ENCODE assay signal across 1 cellular context in the genomic region with DNA sequence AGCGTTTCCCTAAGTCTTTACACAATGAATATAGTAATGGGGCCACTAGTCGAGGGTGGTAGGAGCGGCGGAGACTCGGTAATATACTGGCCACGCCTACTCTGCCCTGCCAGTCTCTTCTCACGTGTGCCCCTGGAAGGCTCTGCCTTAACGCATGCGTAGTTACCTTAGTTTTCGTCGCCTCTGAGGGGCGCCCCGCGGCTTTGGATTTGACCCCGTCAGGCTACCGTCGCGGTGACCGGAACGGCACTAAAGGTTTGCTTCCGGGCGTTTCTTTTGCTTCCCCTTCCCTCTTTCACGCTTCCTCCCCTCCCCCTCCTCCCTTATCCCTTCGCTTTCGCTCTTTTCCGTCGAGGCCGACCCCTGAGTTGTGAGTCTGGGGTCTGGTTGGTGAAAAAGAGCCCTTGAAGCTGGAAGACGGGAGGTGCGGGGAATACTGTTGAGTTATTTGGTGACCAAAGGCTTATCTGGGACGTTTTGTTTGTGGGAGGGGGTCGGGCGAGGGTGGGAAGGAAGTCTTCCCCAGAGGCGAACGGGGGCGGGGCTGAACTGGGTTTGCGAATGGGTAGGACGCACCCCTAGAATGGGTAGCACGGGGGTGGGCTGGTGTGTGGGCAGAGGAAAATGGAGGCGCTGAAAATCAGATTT.
A peak's percentile ranks its signal among the peaks of the same experiment; 100 is the strongest.
TF ChIP-seq lines count a peak whose summit lies in the region.

A gene (plus strand): TSS at position 270 of the 648 bp plus-strand sequence. CDS start 1,352 bp downstream, outside the sequence.

TF ChIP-seq in GM12878, 131 proteins besides CTCF, POLR2A, EP300 and RAD21 (continued from another document and continues in another):
- TF ChIP-seq, protein P1, sequence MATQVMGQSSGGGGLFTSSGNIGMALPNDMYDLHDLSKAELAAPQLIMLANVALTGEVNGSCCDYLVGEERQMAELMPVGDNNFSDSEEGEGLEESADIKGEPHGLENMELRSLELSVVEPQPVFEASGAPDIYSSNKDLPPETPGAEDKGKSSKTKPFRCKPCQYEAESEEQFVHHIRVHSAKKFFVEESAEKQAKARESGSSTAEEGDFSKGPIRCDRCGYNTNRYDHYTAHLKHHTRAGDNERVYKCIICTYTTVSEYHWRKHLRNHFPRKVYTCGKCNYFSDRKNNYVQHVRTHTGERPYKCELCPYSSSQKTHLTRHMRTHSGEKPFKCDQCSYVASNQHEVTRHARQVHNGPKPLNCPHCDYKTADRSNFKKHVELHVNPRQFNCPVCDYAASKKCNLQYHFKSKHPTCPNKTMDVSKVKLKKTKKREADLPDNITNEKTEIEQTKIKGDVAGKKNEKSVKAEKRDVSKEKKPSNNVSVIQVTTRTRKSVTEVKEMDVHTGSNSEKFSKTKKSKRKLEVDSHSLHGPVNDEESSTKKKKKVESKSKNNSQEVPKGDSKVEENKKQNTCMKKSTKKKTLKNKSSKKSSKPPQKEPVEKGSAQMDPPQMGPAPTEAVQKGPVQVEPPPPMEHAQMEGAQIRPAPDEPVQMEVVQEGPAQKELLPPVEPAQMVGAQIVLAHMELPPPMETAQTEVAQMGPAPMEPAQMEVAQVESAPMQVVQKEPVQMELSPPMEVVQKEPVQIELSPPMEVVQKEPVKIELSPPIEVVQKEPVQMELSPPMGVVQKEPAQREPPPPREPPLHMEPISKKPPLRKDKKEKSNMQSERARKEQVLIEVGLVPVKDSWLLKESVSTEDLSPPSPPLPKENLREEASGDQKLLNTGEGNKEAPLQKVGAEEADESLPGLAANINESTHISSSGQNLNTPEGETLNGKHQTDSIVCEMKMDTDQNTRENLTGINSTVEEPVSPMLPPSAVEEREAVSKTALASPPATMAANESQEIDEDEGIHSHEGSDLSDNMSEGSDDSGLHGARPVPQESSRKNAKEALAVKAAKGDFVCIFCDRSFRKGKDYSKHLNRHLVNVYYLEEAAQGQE (IDR thresholded peaks at IDR 0.05; ENCODE audit: low read depth, low read length) = no peak
- TF ChIP-seq, protein P2, sequence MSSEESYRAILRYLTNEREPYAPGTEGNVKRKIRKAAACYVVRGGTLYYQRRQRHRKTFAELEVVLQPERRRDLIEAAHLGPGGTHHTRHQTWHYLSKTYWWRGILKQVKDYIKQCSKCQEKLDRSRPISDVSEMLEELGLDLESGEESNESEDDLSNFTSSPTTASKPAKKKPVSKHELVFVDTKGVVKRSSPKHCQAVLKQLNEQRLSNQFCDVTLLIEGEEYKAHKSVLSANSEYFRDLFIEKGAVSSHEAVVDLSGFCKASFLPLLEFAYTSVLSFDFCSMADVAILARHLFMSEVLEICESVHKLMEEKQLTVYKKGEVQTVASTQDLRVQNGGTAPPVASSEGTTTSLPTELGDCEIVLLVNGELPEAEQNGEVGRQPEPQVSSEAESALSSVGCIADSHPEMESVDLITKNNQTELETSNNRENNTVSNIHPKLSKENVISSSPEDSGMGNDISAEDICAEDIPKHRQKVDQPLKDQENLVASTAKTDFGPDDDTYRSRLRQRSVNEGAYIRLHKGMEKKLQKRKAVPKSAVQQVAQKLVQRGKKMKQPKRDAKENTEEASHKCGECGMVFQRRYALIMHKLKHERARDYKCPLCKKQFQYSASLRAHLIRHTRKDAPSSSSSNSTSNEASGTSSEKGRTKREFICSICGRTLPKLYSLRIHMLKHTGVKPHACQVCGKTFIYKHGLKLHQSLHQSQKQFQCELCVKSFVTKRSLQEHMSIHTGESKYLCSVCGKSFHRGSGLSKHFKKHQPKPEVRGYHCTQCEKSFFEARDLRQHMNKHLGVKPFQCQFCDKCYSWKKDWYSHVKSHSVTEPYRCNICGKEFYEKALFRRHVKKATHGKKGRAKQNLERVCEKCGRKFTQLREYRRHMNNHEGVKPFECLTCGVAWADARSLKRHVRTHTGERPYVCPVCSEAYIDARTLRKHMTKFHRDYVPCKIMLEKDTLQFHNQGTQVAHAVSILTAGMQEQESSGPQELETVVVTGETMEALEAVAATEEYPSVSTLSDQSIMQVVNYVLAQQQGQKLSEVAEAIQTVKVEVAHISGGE (CRISPR knock-in tag; IDR thresholded peaks at IDR 0.05) = no peak
- TF ChIP-seq, protein P3, sequence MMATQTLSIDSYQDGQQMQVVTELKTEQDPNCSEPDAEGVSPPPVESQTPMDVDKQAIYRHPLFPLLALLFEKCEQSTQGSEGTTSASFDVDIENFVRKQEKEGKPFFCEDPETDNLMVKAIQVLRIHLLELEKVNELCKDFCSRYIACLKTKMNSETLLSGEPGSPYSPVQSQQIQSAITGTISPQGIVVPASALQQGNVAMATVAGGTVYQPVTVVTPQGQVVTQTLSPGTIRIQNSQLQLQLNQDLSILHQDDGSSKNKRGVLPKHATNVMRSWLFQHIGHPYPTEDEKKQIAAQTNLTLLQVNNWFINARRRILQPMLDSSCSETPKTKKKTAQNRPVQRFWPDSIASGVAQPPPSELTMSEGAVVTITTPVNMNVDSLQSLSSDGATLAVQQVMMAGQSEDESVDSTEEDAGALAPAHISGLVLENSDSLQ (IDR thresholded peaks at IDR 0.05) = peak; percentile 95
- TF ChIP-seq, protein P4, sequence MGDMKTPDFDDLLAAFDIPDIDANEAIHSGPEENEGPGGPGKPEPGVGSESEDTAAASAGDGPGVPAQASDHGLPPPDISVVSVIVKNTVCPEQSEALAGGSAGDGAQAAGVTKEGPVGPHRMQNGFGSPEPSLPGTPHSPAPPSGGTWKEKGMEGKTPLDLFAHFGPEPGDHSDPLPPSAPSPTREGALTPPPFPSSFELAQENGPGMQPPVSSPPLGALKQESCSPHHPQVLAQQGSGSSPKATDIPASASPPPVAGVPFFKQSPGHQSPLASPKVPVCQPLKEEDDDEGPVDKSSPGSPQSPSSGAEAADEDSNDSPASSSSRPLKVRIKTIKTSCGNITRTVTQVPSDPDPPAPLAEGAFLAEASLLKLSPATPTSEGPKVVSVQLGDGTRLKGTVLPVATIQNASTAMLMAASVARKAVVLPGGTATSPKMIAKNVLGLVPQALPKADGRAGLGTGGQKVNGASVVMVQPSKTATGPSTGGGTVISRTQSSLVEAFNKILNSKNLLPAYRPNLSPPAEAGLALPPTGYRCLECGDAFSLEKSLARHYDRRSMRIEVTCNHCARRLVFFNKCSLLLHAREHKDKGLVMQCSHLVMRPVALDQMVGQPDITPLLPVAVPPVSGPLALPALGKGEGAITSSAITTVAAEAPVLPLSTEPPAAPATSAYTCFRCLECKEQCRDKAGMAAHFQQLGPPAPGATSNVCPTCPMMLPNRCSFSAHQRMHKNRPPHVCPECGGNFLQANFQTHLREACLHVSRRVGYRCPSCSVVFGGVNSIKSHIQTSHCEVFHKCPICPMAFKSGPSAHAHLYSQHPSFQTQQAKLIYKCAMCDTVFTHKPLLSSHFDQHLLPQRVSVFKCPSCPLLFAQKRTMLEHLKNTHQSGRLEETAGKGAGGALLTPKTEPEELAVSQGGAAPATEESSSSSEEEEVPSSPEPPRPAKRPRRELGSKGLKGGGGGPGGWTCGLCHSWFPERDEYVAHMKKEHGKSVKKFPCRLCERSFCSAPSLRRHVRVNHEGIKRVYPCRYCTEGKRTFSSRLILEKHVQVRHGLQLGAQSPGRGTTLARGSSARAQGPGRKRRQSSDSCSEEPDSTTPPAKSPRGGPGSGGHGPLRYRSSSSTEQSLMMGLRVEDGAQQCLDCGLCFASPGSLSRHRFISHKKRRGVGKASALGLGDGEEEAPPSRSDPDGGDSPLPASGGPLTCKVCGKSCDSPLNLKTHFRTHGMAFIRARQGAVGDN (IDR thresholded peaks at IDR 0.05) = no peak
- TF ChIP-seq RUNX3 (IDR thresholded peaks at IDR 0.05; ENCODE audit: low read length) (peak; percentile 69), ZNF217 (IDR thresholded peaks at IDR 0.05) (no peak), EGR1 (IDR thresholded peaks at IDR 0.05; ENCODE audit: borderline replicate concordance in 1 of 2, low read depth in 2 of 2, low read length in 2 of 2) (peak in 1 of 2 experiments; percentile 73; a peak in 1 of 3 replicates), SIN3A (IDR thresholded peaks at IDR 0.05; ENCODE audit: low read depth, low read length) (peak; percentile 81; the same call in 1 of the 2 replicates), TCF12 (IDR thresholded peaks at IDR 0.05; ENCODE audit: low read depth, low read length) (peak; percentile 5; the same call in 1 of the 2 replicates), SMAD5 (IDR thresholded peaks at IDR 0.05; ENCODE audit: low read depth) (no peak; the same call in 1 of the 2 replicates), BACH1 (IDR thresholded peaks at IDR 0.05; ENCODE audit: borderline replicate concordance) (no peak), JUNB (IDR thresholded peaks at IDR 0.05) (no peak), IKZF2 (IDR thresholded peaks at IDR 0.05) (peak; percentile 69 to 71), NR2C1 (IDR thresholded peaks at IDR 0.05) (peak; percentile 97), POLR2AphosphoS2 (IDR thresholded peaks at IDR 0.05; ENCODE audit: low read depth, low read length) (0 out of 2 replicates have a peak, but pooled peaks have one; percentile 50), LARP7 (IDR thresholded peaks at IDR 0.05) (no peak), ZNF207 (IDR thresholded peaks at IDR 0.05; ENCODE audit: borderline replicate concordance) (no peak; the same call in 1 of the 2 replicates), CREM (IDR thresholded peaks at IDR 0.05; ENCODE audit: low read depth) (0 out of 2 replicates have a peak, but pooled peaks have one; percentile 34)
- TF ChIP-seq, protein P5, sequence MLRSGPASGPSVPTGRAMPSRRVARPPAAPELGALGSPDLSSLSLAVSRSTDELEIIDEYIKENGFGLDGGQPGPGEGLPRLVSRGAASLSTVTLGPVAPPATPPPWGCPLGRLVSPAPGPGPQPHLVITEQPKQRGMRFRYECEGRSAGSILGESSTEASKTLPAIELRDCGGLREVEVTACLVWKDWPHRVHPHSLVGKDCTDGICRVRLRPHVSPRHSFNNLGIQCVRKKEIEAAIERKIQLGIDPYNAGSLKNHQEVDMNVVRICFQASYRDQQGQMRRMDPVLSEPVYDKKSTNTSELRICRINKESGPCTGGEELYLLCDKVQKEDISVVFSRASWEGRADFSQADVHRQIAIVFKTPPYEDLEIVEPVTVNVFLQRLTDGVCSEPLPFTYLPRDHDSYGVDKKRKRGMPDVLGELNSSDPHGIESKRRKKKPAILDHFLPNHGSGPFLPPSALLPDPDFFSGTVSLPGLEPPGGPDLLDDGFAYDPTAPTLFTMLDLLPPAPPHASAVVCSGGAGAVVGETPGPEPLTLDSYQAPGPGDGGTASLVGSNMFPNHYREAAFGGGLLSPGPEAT (IDR thresholded peaks at IDR 0.05; ENCODE audit: low read depth) = peak; percentile 86
- TF ChIP-seq, protein P6, sequence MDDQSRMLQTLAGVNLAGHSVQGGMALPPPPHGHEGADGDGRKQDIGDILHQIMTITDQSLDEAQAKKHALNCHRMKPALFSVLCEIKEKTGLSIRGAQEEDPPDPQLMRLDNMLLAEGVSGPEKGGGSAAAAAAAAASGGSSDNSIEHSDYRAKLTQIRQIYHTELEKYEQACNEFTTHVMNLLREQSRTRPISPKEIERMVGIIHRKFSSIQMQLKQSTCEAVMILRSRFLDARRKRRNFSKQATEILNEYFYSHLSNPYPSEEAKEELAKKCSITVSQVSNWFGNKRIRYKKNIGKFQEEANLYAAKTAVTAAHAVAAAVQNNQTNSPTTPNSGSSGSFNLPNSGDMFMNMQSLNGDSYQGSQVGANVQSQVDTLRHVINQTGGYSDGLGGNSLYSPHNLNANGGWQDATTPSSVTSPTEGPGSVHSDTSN (IDR thresholded peaks at IDR 0.05; ENCODE audit: insufficient replicate concordance, low read depth, low read length) = peak; percentile 80
- TF ChIP-seq, protein P7, sequence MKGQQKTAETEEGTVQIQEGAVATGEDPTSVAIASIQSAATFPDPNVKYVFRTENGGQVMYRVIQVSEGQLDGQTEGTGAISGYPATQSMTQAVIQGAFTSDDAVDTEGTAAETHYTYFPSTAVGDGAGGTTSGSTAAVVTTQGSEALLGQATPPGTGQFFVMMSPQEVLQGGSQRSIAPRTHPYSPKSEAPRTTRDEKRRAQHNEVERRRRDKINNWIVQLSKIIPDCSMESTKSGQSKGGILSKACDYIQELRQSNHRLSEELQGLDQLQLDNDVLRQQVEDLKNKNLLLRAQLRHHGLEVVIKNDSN (IDR thresholded peaks at IDR 0.05; ENCODE audit: borderline replicate concordance, extremely low read length, insufficient read depth, low read depth, low read length) = peak; percentile 62
- TF ChIP-seq, protein P8, sequence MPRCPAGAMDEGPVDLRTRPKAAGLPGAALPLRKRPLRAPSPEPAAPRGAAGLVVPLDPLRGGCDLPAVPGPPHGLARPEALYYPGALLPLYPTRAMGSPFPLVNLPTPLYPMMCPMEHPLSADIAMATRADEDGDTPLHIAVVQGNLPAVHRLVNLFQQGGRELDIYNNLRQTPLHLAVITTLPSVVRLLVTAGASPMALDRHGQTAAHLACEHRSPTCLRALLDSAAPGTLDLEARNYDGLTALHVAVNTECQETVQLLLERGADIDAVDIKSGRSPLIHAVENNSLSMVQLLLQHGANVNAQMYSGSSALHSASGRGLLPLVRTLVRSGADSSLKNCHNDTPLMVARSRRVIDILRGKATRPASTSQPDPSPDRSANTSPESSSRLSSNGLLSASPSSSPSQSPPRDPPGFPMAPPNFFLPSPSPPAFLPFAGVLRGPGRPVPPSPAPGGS (IDR thresholded peaks at IDR 0.05; ENCODE audit: borderline replicate concordance, insufficient read depth, low read depth, low read length, poor library complexity, severe bottlenecking) = no peak
- TF ChIP-seq, protein P9, sequence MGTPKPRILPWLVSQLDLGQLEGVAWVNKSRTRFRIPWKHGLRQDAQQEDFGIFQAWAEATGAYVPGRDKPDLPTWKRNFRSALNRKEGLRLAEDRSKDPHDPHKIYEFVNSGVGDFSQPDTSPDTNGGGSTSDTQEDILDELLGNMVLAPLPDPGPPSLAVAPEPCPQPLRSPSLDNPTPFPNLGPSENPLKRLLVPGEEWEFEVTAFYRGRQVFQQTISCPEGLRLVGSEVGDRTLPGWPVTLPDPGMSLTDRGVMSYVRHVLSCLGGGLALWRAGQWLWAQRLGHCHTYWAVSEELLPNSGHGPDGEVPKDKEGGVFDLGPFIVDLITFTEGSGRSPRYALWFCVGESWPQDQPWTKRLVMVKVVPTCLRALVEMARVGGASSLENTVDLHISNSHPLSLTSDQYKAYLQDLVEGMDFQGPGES (IDR thresholded peaks at IDR 0.05) = no peak
